ENCODE assay signal across 1 cellular context in genomic region chr19:4473011-4473410, GRCh38.
TF ChIP-seq lines count a peak whose summit lies in the region.

No MANE protein-coding gene starts in this region.

TF ChIP-seq in H1, 55 proteins besides CTCF, POLR2A, EP300 and RAD21:
- no peak for TF ChIP-seq MAFK (IDR thresholded peaks at IDR 0.05; ENCODE audit: low read depth, low read length)
TF ChIP-seq in H1: peak in this region for 0.
